Comparison of ENCODE assay signal across 1 cellular context in the genomic region with DNA sequence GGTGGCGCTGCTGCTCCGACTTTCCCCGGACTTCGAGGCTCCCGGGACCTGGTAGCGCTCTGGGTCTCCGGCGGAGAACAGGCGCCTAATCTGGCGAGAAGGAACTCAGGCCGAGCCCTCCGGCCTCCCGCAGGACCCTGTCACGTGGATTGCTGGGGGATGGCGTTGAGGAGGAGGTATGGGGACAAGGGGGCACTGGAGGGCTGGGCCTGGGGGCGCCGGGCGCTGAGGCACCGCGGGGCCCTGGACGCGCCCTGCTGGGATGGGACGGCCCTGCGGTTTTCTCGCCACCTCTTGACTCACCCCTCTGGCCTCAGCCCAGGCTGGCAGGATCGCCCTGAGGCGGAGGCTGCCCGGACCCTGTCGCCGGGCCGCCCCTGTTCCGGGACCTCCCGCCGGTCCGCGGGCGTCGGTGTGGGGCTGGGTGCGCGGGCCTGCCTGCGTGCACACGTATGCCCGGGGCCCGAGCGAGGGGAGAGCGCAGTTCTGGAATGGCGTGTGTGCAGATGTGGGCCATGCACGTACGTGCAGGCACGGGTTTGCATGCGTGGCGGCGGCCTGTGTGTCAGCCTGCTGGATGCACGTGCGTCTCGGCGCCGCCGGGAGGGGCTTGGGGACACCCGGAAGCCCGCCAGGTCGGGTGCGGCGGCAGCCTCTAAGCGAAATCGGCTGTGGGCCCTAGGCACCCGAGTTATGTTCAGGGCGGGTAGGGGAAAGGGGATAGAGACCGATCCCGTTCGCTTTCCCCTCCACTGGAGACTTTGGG.
TF ChIP-seq lines count a peak whose summit lies in the region.

No MANE protein-coding gene starts in this region.

TF ChIP-seq in GM12878, 131 proteins besides CTCF, POLR2A, EP300 and RAD21 (continued from another document):
- TF ChIP-seq, protein P1, sequence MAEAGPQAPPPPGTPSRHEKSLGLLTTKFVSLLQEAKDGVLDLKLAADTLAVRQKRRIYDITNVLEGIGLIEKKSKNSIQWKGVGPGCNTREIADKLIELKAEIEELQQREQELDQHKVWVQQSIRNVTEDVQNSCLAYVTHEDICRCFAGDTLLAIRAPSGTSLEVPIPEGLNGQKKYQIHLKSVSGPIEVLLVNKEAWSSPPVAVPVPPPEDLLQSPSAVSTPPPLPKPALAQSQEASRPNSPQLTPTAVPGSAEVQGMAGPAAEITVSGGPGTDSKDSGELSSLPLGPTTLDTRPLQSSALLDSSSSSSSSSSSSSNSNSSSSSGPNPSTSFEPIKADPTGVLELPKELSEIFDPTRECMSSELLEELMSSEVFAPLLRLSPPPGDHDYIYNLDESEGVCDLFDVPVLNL (IDR thresholded peaks at IDR 0.05; ENCODE audit: low read depth, low read length) = no peak
- TF ChIP-seq, protein P2, sequence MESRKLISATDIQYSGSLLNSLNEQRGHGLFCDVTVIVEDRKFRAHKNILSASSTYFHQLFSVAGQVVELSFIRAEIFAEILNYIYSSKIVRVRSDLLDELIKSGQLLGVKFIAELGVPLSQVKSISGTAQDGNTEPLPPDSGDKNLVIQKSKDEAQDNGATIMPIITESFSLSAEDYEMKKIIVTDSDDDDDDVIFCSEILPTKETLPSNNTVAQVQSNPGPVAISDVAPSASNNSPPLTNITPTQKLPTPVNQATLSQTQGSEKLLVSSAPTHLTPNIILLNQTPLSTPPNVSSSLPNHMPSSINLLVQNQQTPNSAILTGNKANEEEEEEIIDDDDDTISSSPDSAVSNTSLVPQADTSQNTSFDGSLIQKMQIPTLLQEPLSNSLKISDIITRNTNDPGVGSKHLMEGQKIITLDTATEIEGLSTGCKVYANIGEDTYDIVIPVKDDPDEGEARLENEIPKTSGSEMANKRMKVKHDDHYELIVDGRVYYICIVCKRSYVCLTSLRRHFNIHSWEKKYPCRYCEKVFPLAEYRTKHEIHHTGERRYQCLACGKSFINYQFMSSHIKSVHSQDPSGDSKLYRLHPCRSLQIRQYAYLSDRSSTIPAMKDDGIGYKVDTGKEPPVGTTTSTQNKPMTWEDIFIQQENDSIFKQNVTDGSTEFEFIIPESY (IDR thresholded peaks at IDR 0.05) = no peak
- TF ChIP-seq YBX1 (IDR thresholded peaks at IDR 0.05) (no peak), CHD2 (IDR thresholded peaks at IDR 0.05; ENCODE audit: borderline replicate concordance, low read depth, low read length) (peak; percentile 45; the same call in 1 of the 2 replicates), PBX3 (IDR thresholded peaks at IDR 0.05; ENCODE audit: insufficient replicate concordance, low read depth, low read length) (no peak), E2F8 (IDR thresholded peaks at IDR 0.05; ENCODE audit: low read depth, partially characterized antibody) (no peak), FOS (IDR thresholded peaks at IDR 0.05; ENCODE audit: borderline replicate concordance, extremely low read depth, insufficient read length) (no peak), DPF2 (IDR thresholded peaks at IDR 0.05) (peak; percentile 69; the same call in 1 of the 2 replicates), SUPT20H (IDR thresholded peaks at IDR 0.05; ENCODE audit: borderline replicate concordance, control insufficient read depth, low read depth, low read length) (no peak), KAT2A (conservative IDR thresholded peaks at IDR 0.05; ENCODE audit: control insufficient read depth, low read depth, low read length) (no peak), ZNF217 (IDR thresholded peaks at IDR 0.05) (0 out of 2 replicates have a peak, but pooled peaks have one; percentile 8), ZNF592 (IDR thresholded peaks at IDR 0.05) (no peak), GABPA (IDR thresholded peaks at IDR 0.05; ENCODE audit: low read depth) (no peak), RBBP5 (conservative IDR thresholded peaks at IDR 0.05) (no peak), LARP7 (IDR thresholded peaks at IDR 0.05) (peak; percentile 50; the same call in 1 of the 2 replicates)
